20 cellular contexts compared by ENCODE assay signal in genomic region chr19:47523473-47523872, GRCh38. TPM values are rescaled to one million over a fixed set of nuclear protein-coding genes. Genes with fewer than 3 reads are reported as not detected.
DNase-seq lines count a peak whose midpoint lies in the region; ATAC-seq and TF ChIP-seq lines count a peak whose summit lies in the region.
"Had no signal": no experiment of that assay in that cellular context is flagged by ENCODE, and none has a peak within 500 bp of the region (broad histone marks: within the 10 kb centered on the region; RNA-seq: fewer than 3 reads in every experiment).

No MANE protein-coding gene starts in this region.

- H3K9ac ChIP-seq in smooth muscle cell (ENCODE audit: low read depth): no peak overlapping the region

- H3K27me3 ChIP-seq in smooth muscle cell (ENCODE audit: low read depth): no peaks in the 10 kb centered on the region

- H3K4me3 Mint-ChIP-seq in T-cell: no peak overlapping the region
- H3K4me3 Mint-ChIP-seq: activated CD4-positive, alpha-beta memory T cell treated with anti-CD3 and anti-CD28 coated beads for 36 hours; CD8-positive, alpha-beta memory T cell; effector memory CD8-positive, alpha-beta T cell; T-helper 17 cell had no signal

- H4K20me1 ChIP-seq in smooth muscle cell (ENCODE audit: low read depth): no peaks in the 10 kb centered on the region

- H3K27ac ChIP-seq in smooth muscle cell (ENCODE audit: low read depth): no peak overlapping the region

- no peaks in the 10 kb centered on the region for H3K9me3 ChIP-seq in smooth muscle cell (replicated peaks; ENCODE audit: low read depth)
- H3K9me3 ChIP-seq: tibial nerve had no signal

- DNase-seq in NCI-H1092 treated with DMSO at 0.1 percent for 48 hours (lab: John Stamatoyannopoulos, UW) (peak; percentile 12), NCI-H1092 (lab: John Stamatoyannopoulos, UW) (no peak), NCI-H1694 treated with DMSO at 0.1 percent for 48 hours (lab: John Stamatoyannopoulos, UW) (peak; percentile 32), fibroblast of villous mesenchyme (ENCODE audit: low read depth) (peak; percentile 48), renal cortical epithelial cell (ENCODE audit: low read depth) (peak; percentile 47), T-cell (no peak), smooth muscle cell (lab: John Stamatoyannopoulos, UW; ENCODE audit: unreplicated experiment) (no peak)
- DNase-seq: 8988T; activated CD4-positive, alpha-beta memory T cell treated with anti-CD3 and anti-CD28 coated beads for 36 hours; activated effector memory CD4-positive, alpha-beta T cell treated with anti-CD3 and anti-CD28 coated beads, Interleukin-2, amount 50 U/mL, for 16 hours; CD8-positive, alpha-beta memory T cell; effector memory CD8-positive, alpha-beta T cell; NCI-H187 treated with DMSO at 0.1 percent for 48 hours; T-helper 17 cell had no signal

- ATAC-seq in T-cell (replicated peaks in 1 of 4) (no peak), HG02610 (IDR thresholded peaks at IDR 0.05; ENCODE audit: unreplicated experiment) (no peak)
- ATAC-seq: effector memory CD8-positive, alpha-beta T cell; Panc1; T-helper 17 cell had no signal

- H3K4me2 ChIP-seq in smooth muscle cell: no peak overlapping the region

- no peak overlapping the region for H3K4me3 ChIP-seq in fibroblast of villous mesenchyme (ENCODE audit: low read depth, low read length)
- H3K4me3 ChIP-seq in smooth muscle cell: no peak overlapping the region
- H3K4me3 ChIP-seq: tibial nerve had no signal

- H3K4me1 Mint-ChIP-seq in T-cell: peaks cover 17 to 26% (median 19%) of the 10 kb centered on the region in 3 donors

- no peaks in the 10 kb centered on the region for H3K9me3 Mint-ChIP-seq in T-cell
- H3K9me3 Mint-ChIP-seq: activated CD4-positive, alpha-beta memory T cell treated with anti-CD3 and anti-CD28 coated beads for 36 hours; CD8-positive, alpha-beta memory T cell; effector memory CD8-positive, alpha-beta T cell had no signal

- no peaks in the 10 kb centered on the region for H3F3A ChIP-seq in smooth muscle cell (ENCODE audit: low read depth)

- CTCF ChIA-PET in T-cell (lab: Charles Lee): no interaction called here

- H3K27ac Mint-ChIP-seq in T-cell: no peak overlapping the region
- H3K27ac Mint-ChIP-seq: activated CD4-positive, alpha-beta memory T cell treated with anti-CD3 and anti-CD28 coated beads for 36 hours; effector memory CD8-positive, alpha-beta T cell had no signal

- POLR2A ChIA-PET in T-cell (lab: Charles Lee): interaction anchor here in 1 of 2 donors (0.6 kb wide), 1 partner anchor 1206 kb away, joined by 10 read pairs; no protein-coding TSS in a partner anchor

- no peaks in the 10 kb centered on the region for H3K79me2 ChIP-seq in smooth muscle cell (ENCODE audit: low read depth)

- TF ChIP-seq CTCF in fibroblast of villous mesenchyme (IDR thresholded peaks at IDR 0.05; ENCODE audit: insufficient read depth, low read depth, low read length) (no peak), smooth muscle cell (IDR thresholded peaks at IDR 0.05; ENCODE audit: borderline replicate concordance, insufficient read depth, poor library complexity, severe bottlenecking) (no peak)

- H3K36me3 Mint-ChIP-seq in T-cell: no peaks in the 10 kb centered on the region
- H3K36me3 Mint-ChIP-seq: activated CD4-positive, alpha-beta memory T cell treated with anti-CD3 and anti-CD28 coated beads for 36 hours; CD8-positive, alpha-beta memory T cell had no signal

- H3K27me3 Mint-ChIP-seq in T-cell: peaks cover 5 to 11% of the 10 kb centered on the region in 2 donors

- no peaks in the 10 kb centered on the region for H3K4me1 ChIP-seq in smooth muscle cell (ENCODE audit: low read depth)

- H3K36me3 ChIP-seq in smooth muscle cell (ENCODE audit: low read depth): no peaks in the 10 kb centered on the region
- H3K36me3 ChIP-seq: tibial nerve had no signal

- 56% methylated on average over 7 of the region's 7 CpGs for WGBS in smooth muscle cell (ENCODE audit: low lambda C conversion rate)

- H2AFZ ChIP-seq in smooth muscle cell (ENCODE audit: low read depth): no peak overlapping the region

RNA-seq across cellular contexts. Expression of gene NAPA, which starts 8.6 kb away (rescaled TPM):
- total RNA-seq in fibroblast of villous mesenchyme (72.5 and 82.8 TPM in 2 replicates), renal cortical epithelial cell (95.9 and 131 TPM in 2 replicates), T-cell (100 to 1,000 TPM in 2 of 5 donors, 10 to 100 TPM in 3; 81.1 to 119 (median 86.7) TPM), smooth muscle cell (43.8 and 65.0 TPM in 2 replicates)
- polyA plus RNA-seq in smooth muscle cell: 78.7 and 85.1 TPM in 2 replicates

RNA-seq across cellular contexts. Expression of gene KPTN, which starts 39.5 kb away (rescaled TPM):
- total RNA-seq in fibroblast of villous mesenchyme: 2.6 and 3.9 TPM in 2 replicates
- total RNA-seq in renal cortical epithelial cell: 1.4 and 7.1 TPM in 2 replicates
- 1 to 10 TPM; 2.8 to 5.8 (median 5.4) TPM for total RNA-seq in T-cell
- total RNA-seq in smooth muscle cell: 3.4 and 12.2 TPM in 2 replicates
- 10.6 and 15.5 TPM in 2 replicates for polyA plus RNA-seq in smooth muscle cell

RNA-seq across cellular contexts. Expression of gene ZNF541, which starts 49.5 kb away (rescaled TPM):
- total RNA-seq in fibroblast of villous mesenchyme (under 0.01 TPM in 2 replicates), renal cortical epithelial cell (not detected in 2 replicates), T-cell (1 to 10 TPM in 1 of 5 donors, under 1 TPM in 4; 0.58 to 1.1 (median 0.65) TPM), smooth muscle cell (not detected in 2 replicates)
- polyA plus RNA-seq in smooth muscle cell: not detected in 2 replicates
- total RNA-seq: glomerular endothelial cell, H1, kidney epithelial cell had no signal

RNA-seq across cellular contexts. Expression of gene SLC8A2, which starts 51.8 kb away (rescaled TPM):
- not detected in 2 replicates for total RNA-seq in fibroblast of villous mesenchyme
- 0.30 and 1.6 TPM in 2 replicates for total RNA-seq in renal cortical epithelial cell
- not detected for total RNA-seq in T-cell
- 0.22 and 0.31 TPM in 2 replicates for total RNA-seq in smooth muscle cell
- polyA plus RNA-seq in smooth muscle cell: 0.50 and 0.62 TPM in 2 replicates
- total RNA-seq: CD8-positive, alpha-beta memory T cell; glomerular endothelial cell; kidney epithelial cell; T-helper 17 cell; tibial nerve had no signal
- polyA plus RNA-seq: CD8-positive, alpha-beta memory T cell had no signal

Comparison
In these comparisons a context has a peak if more than half of its experiments do, and no peak if none do; other contexts are left out.
1. DNase-seq: peak in NCI-H1092 treated with DMSO at 0.1 percent for 48 hours (single experiment), NCI-H1694 treated with DMSO at 0.1 percent for 48 hours (single experiment), fibroblast of villous mesenchyme (single experiment) and renal cortical epithelial cell (single experiment); none in NCI-H1092 (single experiment), T-cell (0 of 34) and smooth muscle cell (single experiment).